In genomic region chr2:241239552-241240202, GRCh38 we compare ENCODE assay signal across 36 cellular contexts.
"Had no signal": no experiment of that assay in that cellular context is flagged by ENCODE, and none has a peak within 500 bp of the region (broad histone marks: within the 10 kb centered on the region; RNA-seq: fewer than 3 reads in every experiment).

No MANE protein-coding gene starts in this region.

- H3K36me3 ChIP-seq: ovary had no signal

- H3K4me1 Mint-ChIP-seq: memory B cell; naive thymus-derived CD4-positive, alpha-beta T cell had no signal

- H3K9me3 ChIP-seq: ovary, prostate gland, sigmoid colon, stomach, thyroid gland, upper lobe of left lung had no signal

- H3K27ac Mint-ChIP-seq: activated T-cell treated with anti-CD3 and anti-CD28 coated beads, Interleukin-2, amount 50 U/mL, for 72 hours; effector memory CD8-positive, alpha-beta T cell; memory B cell; stimulated activated naive B cell treated with anti-CD40 and anti-IgM and Interleukin-4, amounts not matched to agents 10 μg/mL and 1 μg/mL and 100 μg/mL, for 72 hours; T-helper 1 cell treated with Interleukin-12 subunit alpha and Interleukin-12 subunit beta and Interleukin-4 antibody, amounts not matched to agents 30 μg/mL and 1 μg/mL, for 36 hours had no signal

- H3K27me3 Mint-ChIP-seq: effector memory CD8-positive, alpha-beta T cell; memory B cell; naive thymus-derived CD4-positive, alpha-beta T cell; stimulated activated naive B cell treated with anti-CD40 and anti-IgM and Interleukin-4, amounts not matched to agents 10 μg/mL and 1 μg/mL and 100 μg/mL, for 72 hours had no signal

- H3K27ac ChIP-seq: cardiac muscle cell, ovary, prostate gland, sigmoid colon, stomach, thyroid gland, upper lobe of left lung, VCaP had no signal

- FAIRE-seq: kidney, TTC549 had no signal

- H3K4me2 ChIP-seq: smooth muscle cell had no signal

- H3K4me3 ChIP-seq: cardiac muscle cell, ovary, prostate gland, sigmoid colon, smooth muscle cell, stomach, thyroid gland, upper lobe of left lung had no signal

- DNase-seq: activated CD4-positive, alpha-beta T cell treated with anti-CD3 and anti-CD28 coated beads for 4 hours; activated CD4-positive, alpha-beta T cell treated with anti-CD3 and anti-CD28 coated beads, Interleukin-2, amount 50 U/mL, for 4 hours; activated naive CD4-positive, alpha-beta T cell; activated T-cell treated with anti-CD3 and anti-CD28 coated beads for 4 hours; activated T-cell treated with anti-CD3 and anti-CD28 coated beads, Interleukin-2, amount 50 U/mL, for 72 hours; anterior cingulate cortex; cortex of kidney; effector memory CD8-positive, alpha-beta T cell; foreskin fibroblast; hypothalamus; immature natural killer cell; left colon; midbrain; naive thymus-derived CD4-positive, alpha-beta T cell; ovary; retina; sigmoid colon; stimulated activated CD4-positive, alpha-beta T cell treated with anti-CD3 and anti-CD28 coated beads, Interleukin-1b, Interleukin-23, amount 100 ng/mL, for 48 hours; stimulated activated CD4-positive, alpha-beta T cell treated with anti-CD3 and anti-CD28 coated beads, Interleukin-4, amount 100 ng/mL, for 4 hours; stimulated activated CD8-positive, alpha-beta memory T cell treated with anti-CD3 and anti-CD28 coated beads, Interleukin-4, amount 100 ng/mL, for 48 hours; stimulated activated naive B cell treated with anti-CD40 and anti-IgM and Interleukin-4, amounts not matched to agents 10 μg/mL and 1 μg/mL and 100 μg/mL, for 72 hours; stomach; SW 1271; T-helper 9 cell; thyroid gland; upper lobe of left lung had no signal

- H3K4me3 Mint-ChIP-seq: activated T-cell treated with anti-CD3 and anti-CD28 coated beads, Interleukin-2, amount 50 U/mL, for 72 hours; effector memory CD8-positive, alpha-beta T cell; immature natural killer cell; memory B cell; naive thymus-derived CD4-positive, alpha-beta T cell; stimulated activated naive B cell treated with anti-CD40 and anti-IgM and Interleukin-4, amounts not matched to agents 10 μg/mL and 1 μg/mL and 100 μg/mL, for 72 hours; T-helper 1 cell treated with Interleukin-12 subunit alpha and Interleukin-12 subunit beta and Interleukin-4 antibody, amounts not matched to agents 30 μg/mL and 1 μg/mL, for 36 hours had no signal

- H3K27me3 ChIP-seq: cardiac muscle cell, ovary, sigmoid colon, stomach, thyroid gland, upper lobe of left lung had no signal

- ATAC-seq: activated naive CD4-positive, alpha-beta T cell treated with anti-CD3 and anti-CD28 coated beads, Interleukin-2, amount 50 U/mL, for 72 hours; activated T-cell treated with anti-CD3 and anti-CD28 coated beads, Interleukin-2, amount 50 U/mL, for 72 hours; effector memory CD8-positive, alpha-beta T cell; esophagus mucosa; left colon; naive thymus-derived CD4-positive, alpha-beta T cell; stimulated activated naive B cell treated with anti-CD40 and anti-IgM and Interleukin-4, amounts not matched to agents 10 μg/mL and 1 μg/mL and 100 μg/mL, for 72 hours had no signal

- H3K4me1 ChIP-seq: prostate gland, sigmoid colon, stomach, thyroid gland, upper lobe of left lung had no signal

- H3K9me3 Mint-ChIP-seq: activated naive CD4-positive, alpha-beta T cell treated with anti-CD3 and anti-CD28 coated beads, Interleukin-2, amount 50 U/mL, for 72 hours; activated T-cell treated with anti-CD3 and anti-CD28 coated beads, Interleukin-2, amount 50 U/mL, for 72 hours; effector memory CD8-positive, alpha-beta T cell; immature natural killer cell; memory B cell; naive thymus-derived CD4-positive, alpha-beta T cell; stimulated activated naive B cell treated with anti-CD40 and anti-IgM and Interleukin-4, amounts not matched to agents 10 μg/mL and 1 μg/mL and 100 μg/mL, for 72 hours; T-helper 1 cell treated with Interleukin-12 subunit alpha and Interleukin-12 subunit beta and Interleukin-4 antibody, amounts not matched to agents 30 μg/mL and 1 μg/mL, for 36 hours had no signal
